Comparison of ENCODE assay signal across 13 cellular contexts in the genomic region with DNA sequence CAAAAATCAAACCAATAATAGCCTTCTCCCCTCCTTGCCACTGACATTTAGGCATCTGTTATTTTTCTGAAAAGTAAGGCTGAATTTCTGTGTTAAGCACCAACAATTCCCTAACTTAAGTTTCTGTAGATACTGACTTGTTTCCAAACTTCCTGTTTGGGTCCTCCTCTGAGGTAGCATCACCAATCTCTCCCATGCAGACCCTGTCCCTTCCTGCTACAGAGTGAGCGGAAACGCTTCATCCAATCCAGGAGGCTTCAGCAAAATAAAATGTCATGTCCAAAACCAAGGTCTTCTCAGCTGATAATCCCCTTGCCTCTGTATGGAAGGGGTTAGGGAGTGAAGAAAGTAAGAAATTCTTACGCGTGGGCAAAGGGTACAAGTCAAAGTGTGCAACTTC. TPM values are rescaled to one million over a fixed set of nuclear protein-coding genes. Genes with fewer than 3 reads are reported as not detected.
DNase-seq lines count a peak whose midpoint lies in the region; ATAC-seq and TF ChIP-seq lines count a peak whose summit lies in the region.
"Had no signal": no experiment of that assay in that cellular context is flagged by ENCODE, and none has a peak within 500 bp of the region (broad histone marks: within the 10 kb centered on the region; RNA-seq: fewer than 3 reads in every experiment).

No MANE protein-coding gene starts in this region.

- intact Hi-C loops in Right ventricle myocardium inferior (cut with DNase I): no loop called here
- intact Hi-C loops in breast epithelium (cut with DNase I; ENCODE audit: low total_unique reads): no loop called here

- no peak for ATAC-seq in Right ventricle myocardium inferior
- no peak for ATAC-seq in GM21515 (IDR thresholded peaks at IDR 0.05; ENCODE audit: unreplicated experiment)

- peaks cover 38% of the 10 kb centered on the region for H3K36me3 Mint-ChIP-seq in type B pancreatic cell

- H3K27ac ChIP-seq in right atrium auricular region (peak overlapping the region; percentile 74 to 84), breast epithelium (peak overlapping the region; percentile 77 to 88), muscle layer of duodenum (ENCODE audit: low read length) (peak overlapping the region; percentile 12)
- H3K27ac ChIP-seq: brain microvascular endothelial cell had no signal

- TF ChIP-seq CTCF in right atrium auricular region (IDR thresholded peaks at IDR 0.05) (no peak), breast epithelium (IDR thresholded peaks at IDR 0.05) (no peak), type B pancreatic cell (conservative IDR thresholded peaks at IDR 0.05) (no peak)

- peak overlapping the region; percentile 80 for H3K27ac Mint-ChIP-seq in type B pancreatic cell

- no peak for TF ChIP-seq POLR2A in breast epithelium (IDR thresholded peaks at IDR 0.05)

- H3K36me3 ChIP-seq in right atrium auricular region (peaks cover 15% of the 10 kb centered on the region), breast epithelium (no peaks in the 10 kb centered on the region), muscle layer of duodenum (ENCODE audit: control insufficient read depth in 1 of 2, insufficient read depth in 2 of 2, low read length in 2 of 2) (peaks cover 15 to 20% of the 10 kb centered on the region in 2 donors)

- H3K4me1 Mint-ChIP-seq in type B pancreatic cell (ENCODE audit: unreplicated experiment): peaks cover 28% of the 10 kb centered on the region

- H3K4me3 ChIP-seq in right atrium auricular region: no peak overlapping the region
- H3K4me3 ChIP-seq in breast epithelium: no peak overlapping the region
- no peak overlapping the region for H3K4me3 ChIP-seq in muscle layer of duodenum (ENCODE audit: low read depth in 1 of 2, low read length in 2 of 2)

- H3K9me3 ChIP-seq in right atrium auricular region: no peaks in the 10 kb centered on the region
- no peaks in the 10 kb centered on the region for H3K9me3 ChIP-seq in breast epithelium
- H3K9me3 ChIP-seq in muscle layer of duodenum (ENCODE audit: control insufficient read depth in 1 of 2, low read length in 2 of 2): no peaks in the 10 kb centered on the region

- no peaks in the 10 kb centered on the region for H3K27me3 Mint-ChIP-seq in type B pancreatic cell
- H3K27me3 Mint-ChIP-seq: naive B cell had no signal

- DNase-seq in right atrium auricular region (ENCODE audit: low spot score): peak; percentile 26
- DNase-seq in Right ventricle myocardium inferior (ENCODE audit: missing footprints): no peak
- no peak for DNase-seq in breast epithelium (ENCODE audit: low spot score in 2 of 2)
- DNase-seq in type B pancreatic cell (ENCODE audit: extremely low spot score, unreplicated experiment): no peak
- DNase-seq in stimulated activated CD4-positive, alpha-beta T cell treated with anti-CD3 and anti-CD28 coated beads, Interleukin-4, amount 100 ng/mL, for 1 hour: no peak
- no peak for DNase-seq in NCI-H1694 (lab: John Stamatoyannopoulos, UW)
- DNase-seq: activated T-cell treated with anti-CD3 and anti-CD28 coated beads for 4 hours, brain microvascular endothelial cell, naive B cell, NCI-H526, RPMI8226 had no signal

- H3K4me1 ChIP-seq in right atrium auricular region (peaks cover 0 to 83% of the 10 kb centered on the region in 2 donors), breast epithelium (peaks cover 3 to 17% of the 10 kb centered on the region in 2 donors), muscle layer of duodenum (ENCODE audit: control insufficient read depth in 1 of 2, insufficient read depth in 2 of 2, low read length in 2 of 2) (peaks cover 25 to 44% of the 10 kb centered on the region in 2 donors)

- no peaks in the 10 kb centered on the region for H3K9me3 Mint-ChIP-seq in type B pancreatic cell
- H3K9me3 Mint-ChIP-seq: naive B cell had no signal

- H3K27me3 ChIP-seq in right atrium auricular region (no peaks in the 10 kb centered on the region), breast epithelium (no peaks in the 10 kb centered on the region), muscle layer of duodenum (ENCODE audit: low read depth, low read length) (no peaks in the 10 kb centered on the region)
- H3K27me3 ChIP-seq: brain microvascular endothelial cell had no signal

- no peak overlapping the region for H3K4me3 Mint-ChIP-seq in type B pancreatic cell
- H3K4me3 Mint-ChIP-seq: naive B cell had no signal

RNA-seq across cellular contexts. Expression of a gene that starts 29.9 kb away (rescaled TPM):
- total RNA-seq in right atrium auricular region (10 to 100 TPM; 41.2 to 45.2 TPM), Right ventricle myocardium inferior (43.6 TPM), breast epithelium (10 to 100 TPM; 61.1 to 89.5 (median 89.0) TPM), type B pancreatic cell (ENCODE audit: low replicate concordance) (50.1 and 76.6 TPM in 2 replicates)

Comparison
In these comparisons a context has a peak if more than half of its experiments do, and no peak if none do; other contexts are left out.
1. H3K27ac ChIP-seq: peak in every context shown above with its lines; median percentile 82 in breast epithelium; 79 in right atrium auricular region; 12 in muscle layer of duodenum.